ENCODE assay signal across 1 cellular context in the genomic region with DNA sequence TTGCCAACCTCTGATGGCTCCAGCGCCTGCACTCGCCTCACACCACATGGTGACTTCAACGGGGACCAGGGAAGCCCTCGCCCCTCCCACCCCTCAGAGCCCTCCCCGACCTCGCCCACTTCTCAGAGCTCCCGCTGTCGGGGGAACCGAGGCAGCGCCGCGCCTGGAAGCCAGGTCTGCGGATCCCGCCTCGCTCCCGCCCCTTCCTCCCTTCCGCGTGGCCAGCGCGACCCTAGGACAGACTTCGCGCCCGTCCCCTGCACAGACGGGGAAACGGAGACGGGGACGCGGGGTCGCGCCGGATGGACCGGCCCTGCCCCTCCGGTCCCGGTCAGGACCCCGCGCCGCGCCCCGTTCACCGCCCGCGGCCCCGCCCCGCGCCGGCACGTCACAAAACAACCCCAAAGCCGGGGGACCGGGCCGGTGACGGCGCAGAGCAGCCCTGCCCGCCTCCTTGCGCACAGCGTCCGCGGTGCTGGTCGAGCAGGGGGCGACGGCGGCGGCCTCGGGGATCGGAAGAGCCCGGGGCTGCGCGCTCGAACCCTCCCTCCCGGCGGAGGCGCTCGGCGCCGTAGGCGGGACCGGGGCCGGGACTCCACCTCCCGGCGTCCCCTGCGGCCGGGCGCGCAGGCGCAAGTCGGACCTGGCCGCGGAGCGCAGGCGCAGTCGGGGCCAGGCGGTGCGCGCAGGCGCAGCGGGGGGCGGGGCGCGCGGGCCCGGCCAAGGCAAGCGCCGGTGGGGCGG.
A peak's percentile ranks its signal among the peaks of the same experiment; 100 is the strongest.
TF ChIP-seq lines count a peak whose summit lies in the region.

No MANE protein-coding gene starts in this region.

TF ChIP-seq in HepG2, 621 proteins besides CTCF, POLR2A, EP300 and RAD21 (continued from another document and continues in another):
- TF ChIP-seq, protein P1, sequence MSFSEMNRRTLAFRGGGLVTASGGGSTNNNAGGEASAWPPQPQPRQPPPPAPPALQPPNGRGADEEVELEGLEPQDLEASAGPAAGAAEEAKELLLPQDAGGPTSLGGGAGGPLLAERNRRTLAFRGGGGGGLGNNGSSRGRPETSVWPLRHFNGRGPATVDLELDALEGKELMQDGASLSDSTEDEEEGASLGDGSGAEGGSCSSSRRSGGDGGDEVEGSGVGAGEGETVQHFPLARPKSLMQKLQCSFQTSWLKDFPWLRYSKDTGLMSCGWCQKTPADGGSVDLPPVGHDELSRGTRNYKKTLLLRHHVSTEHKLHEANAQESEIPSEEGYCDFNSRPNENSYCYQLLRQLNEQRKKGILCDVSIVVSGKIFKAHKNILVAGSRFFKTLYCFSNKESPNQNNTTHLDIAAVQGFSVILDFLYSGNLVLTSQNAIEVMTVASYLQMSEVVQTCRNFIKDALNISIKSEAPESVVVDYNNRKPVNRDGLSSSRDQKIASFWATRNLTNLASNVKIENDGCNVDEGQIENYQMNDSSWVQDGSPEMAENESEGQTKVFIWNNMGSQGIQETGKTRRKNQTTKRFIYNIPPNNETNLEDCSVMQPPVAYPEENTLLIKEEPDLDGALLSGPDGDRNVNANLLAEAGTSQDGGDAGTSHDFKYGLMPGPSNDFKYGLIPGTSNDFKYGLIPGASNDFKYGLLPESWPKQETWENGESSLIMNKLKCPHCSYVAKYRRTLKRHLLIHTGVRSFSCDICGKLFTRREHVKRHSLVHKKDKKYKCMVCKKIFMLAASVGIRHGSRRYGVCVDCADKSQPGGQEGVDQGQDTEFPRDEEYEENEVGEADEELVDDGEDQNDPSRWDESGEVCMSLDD (CRISPR knock-in tag; IDR thresholded peaks at IDR 0.05; ENCODE audit: borderline replicate concordance), result no peak; the same call in 1 of the 2 replicates
- TF ChIP-seq ZSCAN29 (CRISPR knock-in tag; conservative IDR thresholded peaks at IDR 0.05) (no peak), ZKSCAN1 (IDR thresholded peaks at IDR 0.05; ENCODE audit: low read length) (no peak), ZC3H13 (CRISPR knock-in tag; IDR thresholded peaks at IDR 0.05) (peak; percentile 0; the same call in 1 of the 2 replicates), MTF2 (CRISPR knock-in tag; IDR thresholded peaks at IDR 0.05; ENCODE audit: borderline replicate concordance) (no peak), ZNF501 (CRISPR knock-in tag; IDR thresholded peaks at IDR 0.05) (0 out of 2 replicates have a peak, but pooled peaks have one; percentile 8), ZKSCAN8 (CRISPR knock-in tag; IDR thresholded peaks at IDR 0.05; ENCODE audit: borderline replicate concordance) (no peak; the same call in 1 of the 2 replicates), REL (CRISPR knock-in tag; conservative IDR thresholded peaks at IDR 0.05) (no peak), ZFP82 (CRISPR knock-in tag; IDR thresholded peaks at IDR 0.05; ENCODE audit: borderline replicate concordance) (0 out of 2 replicates have a peak, but pooled peaks have one; percentile 4), ZNF777 (CRISPR knock-in tag; IDR thresholded peaks at IDR 0.05) (peak; percentile 83), ZNF710 (CRISPR knock-in tag; IDR thresholded peaks at IDR 0.05; ENCODE audit: borderline replicate concordance) (peak; percentile 56; the same call in 1 of the 2 replicates), ZNF430 (CRISPR knock-in tag; IDR thresholded peaks at IDR 0.05) (no peak), STAG1 (CRISPR knock-in tag; IDR thresholded peaks at IDR 0.05) (no peak), GPN1 (CRISPR knock-in tag; IDR thresholded peaks at IDR 0.05; ENCODE audit: borderline replicate concordance) (no peak), ZNF629 (CRISPR knock-in tag; conservative IDR thresholded peaks at IDR 0.05) (no peak), GLI4 (CRISPR knock-in tag; IDR thresholded peaks at IDR 0.05; ENCODE audit: borderline replicate concordance) (no peak), CEBPZ (IDR thresholded peaks at IDR 0.05; ENCODE audit: low read length) (no peak), ZNF670 (CRISPR knock-in tag; IDR thresholded peaks at IDR 0.05; ENCODE audit: borderline replicate concordance) (no peak), MNT (IDR thresholded peaks at IDR 0.05) (no peak), ZBTB34 (CRISPR knock-in tag; IDR thresholded peaks at IDR 0.05) (0 out of 2 replicates have a peak, but pooled peaks have one; percentile 24), SRSF9 (IDR thresholded peaks at IDR 0.05; ENCODE audit: borderline replicate concordance, insufficient read depth, low read depth, low read length, poor library complexity, severe bottlenecking) (no peak), TOPORS (CRISPR knock-in tag; IDR thresholded peaks at IDR 0.05) (peak; percentile 60; the same call in 1 of the 2 replicates), MEIS2 (CRISPR knock-in tag; IDR thresholded peaks at IDR 0.05) (peak; percentile 23; the same call in 1 of the 2 replicates), ZIK1 (CRISPR knock-in tag; IDR thresholded peaks at IDR 0.05; ENCODE audit: borderline replicate concordance, low read depth) (no peak), NFE2L1 (CRISPR knock-in tag; IDR thresholded peaks at IDR 0.05; ENCODE audit: borderline replicate concordance) (no peak), PRDM10 (CRISPR knock-in tag; IDR thresholded peaks at IDR 0.05; ENCODE audit: low read depth) (no peak; the same call in 1 of the 2 replicates), SP2 (CRISPR knock-in tag; IDR thresholded peaks at IDR 0.05) (no peak), MEIS1 (CRISPR knock-in tag; IDR thresholded peaks at IDR 0.05; ENCODE audit: borderline replicate concordance) (no peak), ZNF333 (CRISPR knock-in tag; IDR thresholded peaks at IDR 0.05; ENCODE audit: borderline replicate concordance) (no peak), ZNF10 (CRISPR knock-in tag; IDR thresholded peaks at IDR 0.05; ENCODE audit: borderline replicate concordance, low read depth) (no peak), ZFP37 (CRISPR knock-in tag; IDR thresholded peaks at IDR 0.05; ENCODE audit: borderline replicate concordance) (no peak), HNF4A (CRISPR knock-in tag; IDR thresholded peaks at IDR 0.05) (no peak), ZNF468 (CRISPR knock-in tag; IDR thresholded peaks at IDR 0.05) (no peak), ZNF180 (CRISPR knock-in tag; IDR thresholded peaks at IDR 0.05; ENCODE audit: borderline replicate concordance, low read depth) (no peak), CBX1 (IDR thresholded peaks at IDR 0.05; ENCODE audit: low read depth) (no peak), ZMYM4 (CRISPR knock-in tag; IDR thresholded peaks at IDR 0.05) (no peak)
- TF ChIP-seq, protein P2, sequence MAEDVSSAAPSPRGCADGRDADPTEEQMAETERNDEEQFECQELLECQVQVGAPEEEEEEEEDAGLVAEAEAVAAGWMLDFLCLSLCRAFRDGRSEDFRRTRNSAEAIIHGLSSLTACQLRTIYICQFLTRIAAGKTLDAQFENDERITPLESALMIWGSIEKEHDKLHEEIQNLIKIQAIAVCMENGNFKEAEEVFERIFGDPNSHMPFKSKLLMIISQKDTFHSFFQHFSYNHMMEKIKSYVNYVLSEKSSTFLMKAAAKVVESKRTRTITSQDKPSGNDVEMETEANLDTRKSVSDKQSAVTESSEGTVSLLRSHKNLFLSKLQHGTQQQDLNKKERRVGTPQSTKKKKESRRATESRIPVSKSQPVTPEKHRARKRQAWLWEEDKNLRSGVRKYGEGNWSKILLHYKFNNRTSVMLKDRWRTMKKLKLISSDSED (CRISPR knock-in tag; IDR thresholded peaks at IDR 0.05), result no peak
- TF ChIP-seq, protein P3, sequence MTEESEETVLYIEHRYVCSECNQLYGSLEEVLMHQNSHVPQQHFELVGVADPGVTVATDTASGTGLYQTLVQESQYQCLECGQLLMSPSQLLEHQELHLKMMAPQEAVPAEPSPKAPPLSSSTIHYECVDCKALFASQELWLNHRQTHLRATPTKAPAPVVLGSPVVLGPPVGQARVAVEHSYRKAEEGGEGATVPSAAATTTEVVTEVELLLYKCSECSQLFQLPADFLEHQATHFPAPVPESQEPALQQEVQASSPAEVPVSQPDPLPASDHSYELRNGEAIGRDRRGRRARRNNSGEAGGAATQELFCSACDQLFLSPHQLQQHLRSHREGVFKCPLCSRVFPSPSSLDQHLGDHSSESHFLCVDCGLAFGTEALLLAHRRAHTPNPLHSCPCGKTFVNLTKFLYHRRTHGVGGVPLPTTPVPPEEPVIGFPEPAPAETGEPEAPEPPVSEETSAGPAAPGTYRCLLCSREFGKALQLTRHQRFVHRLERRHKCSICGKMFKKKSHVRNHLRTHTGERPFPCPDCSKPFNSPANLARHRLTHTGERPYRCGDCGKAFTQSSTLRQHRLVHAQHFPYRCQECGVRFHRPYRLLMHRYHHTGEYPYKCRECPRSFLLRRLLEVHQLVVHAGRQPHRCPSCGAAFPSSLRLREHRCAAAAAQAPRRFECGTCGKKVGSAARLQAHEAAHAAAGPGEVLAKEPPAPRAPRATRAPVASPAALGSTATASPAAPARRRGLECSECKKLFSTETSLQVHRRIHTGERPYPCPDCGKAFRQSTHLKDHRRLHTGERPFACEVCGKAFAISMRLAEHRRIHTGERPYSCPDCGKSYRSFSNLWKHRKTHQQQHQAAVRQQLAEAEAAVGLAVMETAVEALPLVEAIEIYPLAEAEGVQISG (CRISPR knock-in tag; IDR thresholded peaks at IDR 0.05), result peak; percentile 65
